In the genomic region with DNA sequence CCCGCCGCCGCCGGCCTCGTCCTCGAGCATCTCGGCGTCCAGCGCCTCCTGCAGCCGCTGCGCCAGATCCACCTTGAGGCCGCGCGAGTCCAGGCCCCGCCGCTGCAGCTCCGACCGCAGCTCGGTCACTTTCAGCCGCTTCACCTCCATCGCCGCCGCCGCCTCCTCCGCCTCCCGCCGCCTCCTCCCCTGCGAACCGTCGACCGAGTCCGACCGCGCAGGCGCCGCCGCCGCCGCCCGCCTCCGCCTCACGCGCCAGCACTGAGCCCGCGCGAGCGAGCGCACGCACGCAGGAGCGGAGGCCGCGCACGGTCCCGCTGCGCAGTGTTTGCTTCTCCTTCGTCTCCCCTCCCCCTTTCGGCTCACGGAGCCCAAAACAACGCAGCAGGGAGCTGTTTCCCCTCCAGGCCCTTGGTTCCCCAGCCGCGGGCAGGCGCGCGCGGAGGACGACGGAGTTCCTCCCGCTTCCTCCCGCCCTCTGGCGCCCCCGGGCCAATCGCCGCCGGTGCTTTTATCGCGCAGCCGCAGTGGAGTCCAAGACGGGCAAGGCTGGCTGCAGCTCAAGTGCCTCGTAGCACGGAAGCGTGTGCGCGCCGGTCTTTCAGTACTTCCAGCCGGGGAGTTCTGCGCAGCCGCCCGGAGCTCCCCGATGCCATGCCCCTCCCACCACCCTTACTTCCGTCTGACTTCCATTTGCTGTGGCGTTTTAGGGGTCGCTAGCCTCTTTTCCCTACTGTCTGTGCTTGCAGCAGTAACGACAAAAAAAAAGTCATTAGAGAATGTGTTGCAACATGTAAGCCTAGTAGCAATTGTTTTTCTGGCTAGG, we compare ENCODE assay signal across 1 cellular context.
TF ChIP-seq lines count a peak whose summit lies in the region.

A gene (minus strand): TSS at position 451 of the 826 bp plus-strand sequence. CDS start 301 bp downstream, at position 150.

TF ChIP-seq in GM12878, 131 proteins besides CTCF, POLR2A, EP300 and RAD21 (continued from another document and continues in another):
- TF ChIP-seq, protein P1, sequence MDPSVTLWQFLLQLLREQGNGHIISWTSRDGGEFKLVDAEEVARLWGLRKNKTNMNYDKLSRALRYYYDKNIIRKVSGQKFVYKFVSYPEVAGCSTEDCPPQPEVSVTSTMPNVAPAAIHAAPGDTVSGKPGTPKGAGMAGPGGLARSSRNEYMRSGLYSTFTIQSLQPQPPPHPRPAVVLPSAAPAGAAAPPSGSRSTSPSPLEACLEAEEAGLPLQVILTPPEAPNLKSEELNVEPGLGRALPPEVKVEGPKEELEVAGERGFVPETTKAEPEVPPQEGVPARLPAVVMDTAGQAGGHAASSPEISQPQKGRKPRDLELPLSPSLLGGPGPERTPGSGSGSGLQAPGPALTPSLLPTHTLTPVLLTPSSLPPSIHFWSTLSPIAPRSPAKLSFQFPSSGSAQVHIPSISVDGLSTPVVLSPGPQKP (IDR thresholded peaks at IDR 0.05; ENCODE audit: low read depth, low read length): peak; percentile 68
- TF ChIP-seq ATF7 (IDR thresholded peaks at IDR 0.05; ENCODE audit: low read depth): no peak; the same call in 1 of the 2 replicates
- TF ChIP-seq KAT2A (conservative IDR thresholded peaks at IDR 0.05; ENCODE audit: control insufficient read depth, low read depth, low read length): no peak
- no peak; a peak in 1 of 4 replicates for TF ChIP-seq IKZF2 (IDR thresholded peaks at IDR 0.05)
- TF ChIP-seq CEBPB (IDR thresholded peaks at IDR 0.05; ENCODE audit: borderline replicate concordance in 1 of 2, low read depth in 2 of 2, low read length in 2 of 2): no peak
- TF ChIP-seq SRF (IDR thresholded peaks at IDR 0.05; ENCODE audit: low read depth in 2 of 2, low read length in 2 of 2): 0 out of 4 replicates have a peak, but pooled peaks of 1 of the 2 experiments have one; percentile 27
- TF ChIP-seq RAD51 (IDR thresholded peaks at IDR 0.05): no peak
- TF ChIP-seq, protein P2, sequence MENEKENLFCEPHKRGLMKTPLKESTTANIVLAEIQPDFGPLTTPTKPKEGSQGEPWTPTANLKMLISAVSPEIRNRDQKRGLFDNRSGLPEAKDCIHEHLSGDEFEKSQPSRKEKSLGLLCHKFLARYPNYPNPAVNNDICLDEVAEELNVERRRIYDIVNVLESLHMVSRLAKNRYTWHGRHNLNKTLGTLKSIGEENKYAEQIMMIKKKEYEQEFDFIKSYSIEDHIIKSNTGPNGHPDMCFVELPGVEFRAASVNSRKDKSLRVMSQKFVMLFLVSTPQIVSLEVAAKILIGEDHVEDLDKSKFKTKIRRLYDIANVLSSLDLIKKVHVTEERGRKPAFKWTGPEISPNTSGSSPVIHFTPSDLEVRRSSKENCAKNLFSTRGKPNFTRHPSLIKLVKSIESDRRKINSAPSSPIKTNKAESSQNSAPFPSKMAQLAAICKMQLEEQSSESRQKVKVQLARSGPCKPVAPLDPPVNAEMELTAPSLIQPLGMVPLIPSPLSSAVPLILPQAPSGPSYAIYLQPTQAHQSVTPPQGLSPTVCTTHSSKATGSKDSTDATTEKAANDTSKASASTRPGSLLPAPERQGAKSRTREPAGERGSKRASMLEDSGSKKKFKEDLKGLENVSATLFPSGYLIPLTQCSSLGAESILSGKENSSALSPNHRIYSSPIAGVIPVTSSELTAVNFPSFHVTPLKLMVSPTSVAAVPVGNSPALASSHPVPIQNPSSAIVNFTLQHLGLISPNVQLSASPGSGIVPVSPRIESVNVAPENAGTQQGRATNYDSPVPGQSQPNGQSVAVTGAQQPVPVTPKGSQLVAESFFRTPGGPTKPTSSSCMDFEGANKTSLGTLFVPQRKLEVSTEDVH (IDR thresholded peaks at IDR 0.05; ENCODE audit: low read depth, partially characterized antibody): no peak
- TF ChIP-seq EGR1 (IDR thresholded peaks at IDR 0.05; ENCODE audit: borderline replicate concordance in 1 of 2, low read depth in 2 of 2, low read length in 2 of 2): peak; percentile 76; a peak in 2 of 3 replicates
- TF ChIP-seq KLF5 (IDR thresholded peaks at IDR 0.05; ENCODE audit: partially characterized antibody): peak; percentile 16
- TF ChIP-seq GABPA (IDR thresholded peaks at IDR 0.05; ENCODE audit: low read depth): no peak
- 0 out of 2 replicates have a peak, but pooled peaks have one; percentile 14 for TF ChIP-seq MEF2A (IDR thresholded peaks at IDR 0.05; ENCODE audit: insufficient read depth, low read depth, low read length)
- no peak for TF ChIP-seq ZZZ3 (IDR thresholded peaks at IDR 0.05; ENCODE audit: control insufficient read depth, insufficient read length, low read depth)
- TF ChIP-seq MYC (IDR thresholded peaks at IDR 0.05; ENCODE audit: insufficient read depth, insufficient read length, insufficient replicate concordance, low read length, severe bottlenecking): peak; percentile 83
- no peak for TF ChIP-seq EZH2 (IDR thresholded peaks at IDR 0.05; ENCODE audit: borderline replicate concordance, control insufficient read depth, low read depth, low read length)
- peak in 1 of 2 experiments; percentile 17; a peak in 2 of 4 replicates for TF ChIP-seq ETV6 (conservative IDR thresholded peaks at IDR 0.05 in 1 of 2, IDR thresholded peaks at IDR 0.05 in 1 of 2; ENCODE audit: borderline replicate concordance in 1 of 2, low read depth in 1 of 2)
- TF ChIP-seq, protein P3, sequence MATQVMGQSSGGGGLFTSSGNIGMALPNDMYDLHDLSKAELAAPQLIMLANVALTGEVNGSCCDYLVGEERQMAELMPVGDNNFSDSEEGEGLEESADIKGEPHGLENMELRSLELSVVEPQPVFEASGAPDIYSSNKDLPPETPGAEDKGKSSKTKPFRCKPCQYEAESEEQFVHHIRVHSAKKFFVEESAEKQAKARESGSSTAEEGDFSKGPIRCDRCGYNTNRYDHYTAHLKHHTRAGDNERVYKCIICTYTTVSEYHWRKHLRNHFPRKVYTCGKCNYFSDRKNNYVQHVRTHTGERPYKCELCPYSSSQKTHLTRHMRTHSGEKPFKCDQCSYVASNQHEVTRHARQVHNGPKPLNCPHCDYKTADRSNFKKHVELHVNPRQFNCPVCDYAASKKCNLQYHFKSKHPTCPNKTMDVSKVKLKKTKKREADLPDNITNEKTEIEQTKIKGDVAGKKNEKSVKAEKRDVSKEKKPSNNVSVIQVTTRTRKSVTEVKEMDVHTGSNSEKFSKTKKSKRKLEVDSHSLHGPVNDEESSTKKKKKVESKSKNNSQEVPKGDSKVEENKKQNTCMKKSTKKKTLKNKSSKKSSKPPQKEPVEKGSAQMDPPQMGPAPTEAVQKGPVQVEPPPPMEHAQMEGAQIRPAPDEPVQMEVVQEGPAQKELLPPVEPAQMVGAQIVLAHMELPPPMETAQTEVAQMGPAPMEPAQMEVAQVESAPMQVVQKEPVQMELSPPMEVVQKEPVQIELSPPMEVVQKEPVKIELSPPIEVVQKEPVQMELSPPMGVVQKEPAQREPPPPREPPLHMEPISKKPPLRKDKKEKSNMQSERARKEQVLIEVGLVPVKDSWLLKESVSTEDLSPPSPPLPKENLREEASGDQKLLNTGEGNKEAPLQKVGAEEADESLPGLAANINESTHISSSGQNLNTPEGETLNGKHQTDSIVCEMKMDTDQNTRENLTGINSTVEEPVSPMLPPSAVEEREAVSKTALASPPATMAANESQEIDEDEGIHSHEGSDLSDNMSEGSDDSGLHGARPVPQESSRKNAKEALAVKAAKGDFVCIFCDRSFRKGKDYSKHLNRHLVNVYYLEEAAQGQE (IDR thresholded peaks at IDR 0.05; ENCODE audit: low read depth, low read length): no peak
- TF ChIP-seq, protein P4, sequence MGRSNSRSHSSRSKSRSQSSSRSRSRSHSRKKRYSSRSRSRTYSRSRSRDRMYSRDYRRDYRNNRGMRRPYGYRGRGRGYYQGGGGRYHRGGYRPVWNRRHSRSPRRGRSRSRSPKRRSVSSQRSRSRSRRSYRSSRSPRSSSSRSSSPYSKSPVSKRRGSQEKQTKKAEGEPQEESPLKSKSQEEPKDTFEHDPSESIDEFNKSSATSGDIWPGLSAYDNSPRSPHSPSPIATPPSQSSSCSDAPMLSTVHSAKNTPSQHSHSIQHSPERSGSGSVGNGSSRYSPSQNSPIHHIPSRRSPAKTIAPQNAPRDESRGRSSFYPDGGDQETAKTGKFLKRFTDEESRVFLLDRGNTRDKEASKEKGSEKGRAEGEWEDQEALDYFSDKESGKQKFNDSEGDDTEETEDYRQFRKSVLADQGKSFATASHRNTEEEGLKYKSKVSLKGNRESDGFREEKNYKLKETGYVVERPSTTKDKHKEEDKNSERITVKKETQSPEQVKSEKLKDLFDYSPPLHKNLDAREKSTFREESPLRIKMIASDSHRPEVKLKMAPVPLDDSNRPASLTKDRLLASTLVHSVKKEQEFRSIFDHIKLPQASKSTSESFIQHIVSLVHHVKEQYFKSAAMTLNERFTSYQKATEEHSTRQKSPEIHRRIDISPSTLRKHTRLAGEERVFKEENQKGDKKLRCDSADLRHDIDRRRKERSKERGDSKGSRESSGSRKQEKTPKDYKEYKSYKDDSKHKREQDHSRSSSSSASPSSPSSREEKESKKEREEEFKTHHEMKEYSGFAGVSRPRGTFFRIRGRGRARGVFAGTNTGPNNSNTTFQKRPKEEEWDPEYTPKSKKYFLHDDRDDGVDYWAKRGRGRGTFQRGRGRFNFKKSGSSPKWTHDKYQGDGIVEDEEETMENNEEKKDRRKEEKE (IDR thresholded peaks at IDR 0.05): no peak
- TF ChIP-seq MYB (IDR thresholded peaks at IDR 0.05; ENCODE audit: borderline replicate concordance, low read depth, low read length): no peak
- no peak for TF ChIP-seq BMI1 (IDR thresholded peaks at IDR 0.05; ENCODE audit: borderline replicate concordance)
- TF ChIP-seq, protein P5, sequence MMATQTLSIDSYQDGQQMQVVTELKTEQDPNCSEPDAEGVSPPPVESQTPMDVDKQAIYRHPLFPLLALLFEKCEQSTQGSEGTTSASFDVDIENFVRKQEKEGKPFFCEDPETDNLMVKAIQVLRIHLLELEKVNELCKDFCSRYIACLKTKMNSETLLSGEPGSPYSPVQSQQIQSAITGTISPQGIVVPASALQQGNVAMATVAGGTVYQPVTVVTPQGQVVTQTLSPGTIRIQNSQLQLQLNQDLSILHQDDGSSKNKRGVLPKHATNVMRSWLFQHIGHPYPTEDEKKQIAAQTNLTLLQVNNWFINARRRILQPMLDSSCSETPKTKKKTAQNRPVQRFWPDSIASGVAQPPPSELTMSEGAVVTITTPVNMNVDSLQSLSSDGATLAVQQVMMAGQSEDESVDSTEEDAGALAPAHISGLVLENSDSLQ (IDR thresholded peaks at IDR 0.05): peak; percentile 70
- TF ChIP-seq SPI1 (IDR thresholded peaks at IDR 0.05; ENCODE audit: borderline replicate concordance, insufficient read depth, low read depth, low read length): peak; percentile 67
- TF ChIP-seq KDM1A (IDR thresholded peaks at IDR 0.05; ENCODE audit: borderline replicate concordance): no peak
- peak; percentile 72 for TF ChIP-seq SMAD5 (IDR thresholded peaks at IDR 0.05; ENCODE audit: low read depth)
- TF ChIP-seq BHLHE40 (IDR thresholded peaks at IDR 0.05; ENCODE audit: borderline replicate concordance in 1 of 2, low read depth in 2 of 2, low read length in 1 of 2): peak; percentile 83 to 97
- peak; percentile 64 for TF ChIP-seq IRF4 (IDR thresholded peaks at IDR 0.05; ENCODE audit: low read depth, low read length)
- TF ChIP-seq, protein P6, sequence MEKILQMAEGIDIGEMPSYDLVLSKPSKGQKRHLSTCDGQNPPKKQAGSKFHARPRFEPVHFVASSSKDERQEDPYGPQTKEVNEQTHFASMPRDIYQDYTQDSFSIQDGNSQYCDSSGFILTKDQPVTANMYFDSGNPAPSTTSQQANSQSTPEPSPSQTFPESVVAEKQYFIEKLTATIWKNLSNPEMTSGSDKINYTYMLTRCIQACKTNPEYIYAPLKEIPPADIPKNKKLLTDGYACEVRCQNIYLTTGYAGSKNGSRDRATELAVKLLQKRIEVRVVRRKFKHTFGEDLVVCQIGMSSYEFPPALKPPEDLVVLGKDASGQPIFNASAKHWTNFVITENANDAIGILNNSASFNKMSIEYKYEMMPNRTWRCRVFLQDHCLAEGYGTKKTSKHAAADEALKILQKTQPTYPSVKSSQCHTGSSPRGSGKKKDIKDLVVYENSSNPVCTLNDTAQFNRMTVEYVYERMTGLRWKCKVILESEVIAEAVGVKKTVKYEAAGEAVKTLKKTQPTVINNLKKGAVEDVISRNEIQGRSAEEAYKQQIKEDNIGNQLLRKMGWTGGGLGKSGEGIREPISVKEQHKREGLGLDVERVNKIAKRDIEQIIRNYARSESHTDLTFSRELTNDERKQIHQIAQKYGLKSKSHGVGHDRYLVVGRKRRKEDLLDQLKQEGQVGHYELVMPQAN (conservative IDR thresholded peaks at IDR 0.05): peak; percentile 75
- TF ChIP-seq, protein P7, sequence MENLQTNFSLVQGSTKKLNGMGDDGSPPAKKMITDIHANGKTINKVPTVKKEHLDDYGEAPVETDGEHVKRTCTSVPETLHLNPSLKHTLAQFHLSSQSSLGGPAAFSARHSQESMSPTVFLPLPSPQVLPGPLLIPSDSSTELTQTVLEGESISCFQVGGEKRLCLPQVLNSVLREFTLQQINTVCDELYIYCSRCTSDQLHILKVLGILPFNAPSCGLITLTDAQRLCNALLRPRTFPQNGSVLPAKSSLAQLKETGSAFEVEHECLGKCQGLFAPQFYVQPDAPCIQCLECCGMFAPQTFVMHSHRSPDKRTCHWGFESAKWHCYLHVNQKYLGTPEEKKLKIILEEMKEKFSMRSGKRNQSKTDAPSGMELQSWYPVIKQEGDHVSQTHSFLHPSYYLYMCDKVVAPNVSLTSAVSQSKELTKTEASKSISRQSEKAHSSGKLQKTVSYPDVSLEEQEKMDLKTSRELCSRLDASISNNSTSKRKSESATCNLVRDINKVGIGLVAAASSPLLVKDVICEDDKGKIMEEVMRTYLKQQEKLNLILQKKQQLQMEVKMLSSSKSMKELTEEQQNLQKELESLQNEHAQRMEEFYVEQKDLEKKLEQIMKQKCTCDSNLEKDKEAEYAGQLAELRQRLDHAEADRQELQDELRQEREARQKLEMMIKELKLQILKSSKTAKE (IDR thresholded peaks at IDR 0.05; ENCODE audit: low read depth, poor library complexity, severe bottlenecking): no peak
- TF ChIP-seq, protein P8, sequence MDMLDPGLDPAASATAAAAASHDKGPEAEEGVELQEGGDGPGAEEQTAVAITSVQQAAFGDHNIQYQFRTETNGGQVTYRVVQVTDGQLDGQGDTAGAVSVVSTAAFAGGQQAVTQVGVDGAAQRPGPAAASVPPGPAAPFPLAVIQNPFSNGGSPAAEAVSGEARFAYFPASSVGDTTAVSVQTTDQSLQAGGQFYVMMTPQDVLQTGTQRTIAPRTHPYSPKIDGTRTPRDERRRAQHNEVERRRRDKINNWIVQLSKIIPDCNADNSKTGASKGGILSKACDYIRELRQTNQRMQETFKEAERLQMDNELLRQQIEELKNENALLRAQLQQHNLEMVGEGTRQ (IDR thresholded peaks at IDR 0.05; ENCODE audit: borderline replicate concordance, low read depth, low read length): no peak
- TF ChIP-seq, protein P9, sequence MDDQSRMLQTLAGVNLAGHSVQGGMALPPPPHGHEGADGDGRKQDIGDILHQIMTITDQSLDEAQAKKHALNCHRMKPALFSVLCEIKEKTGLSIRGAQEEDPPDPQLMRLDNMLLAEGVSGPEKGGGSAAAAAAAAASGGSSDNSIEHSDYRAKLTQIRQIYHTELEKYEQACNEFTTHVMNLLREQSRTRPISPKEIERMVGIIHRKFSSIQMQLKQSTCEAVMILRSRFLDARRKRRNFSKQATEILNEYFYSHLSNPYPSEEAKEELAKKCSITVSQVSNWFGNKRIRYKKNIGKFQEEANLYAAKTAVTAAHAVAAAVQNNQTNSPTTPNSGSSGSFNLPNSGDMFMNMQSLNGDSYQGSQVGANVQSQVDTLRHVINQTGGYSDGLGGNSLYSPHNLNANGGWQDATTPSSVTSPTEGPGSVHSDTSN (IDR thresholded peaks at IDR 0.05; ENCODE audit: insufficient replicate concordance, low read depth, low read length): peak; percentile 41
